7 cellular contexts compared by ENCODE assay signal in genomic region chr1:178725603-178726517, GRCh38. TPM values are rescaled to one million over a fixed set of nuclear protein-coding genes. Genes with fewer than 3 reads are reported as not detected.
DNase-seq lines count a peak whose midpoint lies in the region; ATAC-seq and TF ChIP-seq lines count a peak whose summit lies in the region.

No MANE protein-coding gene starts in this region.

- H3K4me1 ChIP-seq in spleen = peaks cover 0 to 53% (median 18%) of the 10 kb centered on the region in 6 donors

- H3K9me3 Mint-ChIP-seq in immature natural killer cell = peaks cover 0 to 3% (median 0%) of the 10 kb centered on the region in 6 donors

- H3K4me3 ChIP-seq in WI38 (ENCODE audit: low read depth, low read length) (peak overlapping the region; percentile 81), spleen (peak overlapping the region; percentile 65 to 95 (median 90))

- H3K27me3 ChIP-seq in spleen (replicated peaks in 1 of 7) = peaks cover 0 to 13% (median 0%) of the 10 kb centered on the region in 7 donors

- intact Hi-C loops in spleen (cut with DNase I; ENCODE audit: low total_unique reads) = no loop called here

- H3K27ac ChIP-seq in spleen = peak overlapping the region; percentile 85 to 98 (median 94)

- no peak for TF ChIP-seq CTCF in WI38 (IDR thresholded peaks at IDR 0.05; ENCODE audit: low read depth, low read length)
- peak in 2 of 11 experiments; percentile 7 to 29 for TF ChIP-seq CTCF in spleen (IDR thresholded peaks at IDR 0.05 in 8 of 11, conservative IDR thresholded peaks at IDR 0.05 in 3 of 11)

- ATAC-seq in GM18517 (IDR thresholded peaks at IDR 0.05; ENCODE audit: unreplicated experiment) (peak; percentile 75), HG02970 (IDR thresholded peaks at IDR 0.05; ENCODE audit: low FRiP score, unreplicated experiment) (peak; percentile 66)

- peaks cover 0 to 3% (median 0%) of the 10 kb centered on the region in 6 donors for H3K36me3 ChIP-seq in spleen

- H3K27me3 Mint-ChIP-seq in immature natural killer cell (ENCODE audit: low read depth in 3 of 3) = peaks cover 4 to 9% (median 5%) of the 10 kb centered on the region in 3 donors

- H3K4me1 Mint-ChIP-seq in immature natural killer cell = peaks cover 11 to 26% of the 10 kb centered on the region in 2 donors

- H3K9me3 ChIP-seq in spleen = no peaks in the 10 kb centered on the region

- WGBS in spleen, 5 donors = 1 to 2% (median 1%) methylated on average over 56 to 76 of the region's 76 CpGs

- peak in 2 of 3 donors; percentile 46 to 84 for TF ChIP-seq POLR2A in spleen (IDR thresholded peaks at IDR 0.05)

- peak; percentile 31 to 76 for DNase-seq in NCI-H2081 (lab: John Stamatoyannopoulos, UW)
- peak; percentile 91 for DNase-seq in cerebellar cortex (ENCODE audit: low spot score)
- DNase-seq in immature natural killer cell = peak; percentile 46 to 57 (median 53)
- DNase-seq in spleen = peak; percentile 91

- peak overlapping the region in 5 of 6 donors; percentile 33 to 89 (median 52) for H3K27ac Mint-ChIP-seq in immature natural killer cell

- peak overlapping the region; percentile 78 to 91 (median 82) for H3K4me3 Mint-ChIP-seq in immature natural killer cell

- no peaks in the 10 kb centered on the region for H3K36me3 Mint-ChIP-seq in immature natural killer cell

RNA-seq across cellular contexts. Expression of gene RALGPS2, which starts 0.8 kb away (rescaled TPM):
- polyA plus RNA-seq in immature natural killer cell = 1 to 10 TPM in 2 of 3 donors, not detected in 1; 4.7 to 7.2 TPM
- total RNA-seq in spleen = 100 to 1,000 TPM in 2 of 7 donors, 10 to 100 TPM in 5; 54.7 to 118 (median 89.3) TPM
- 10 to 100 TPM; 25.6 to 28.5 (median 27.0) TPM for polyA plus RNA-seq in spleen

Comparison
In these comparisons a context has a peak if more than half of its experiments do, and no peak if none do; other contexts are left out.
1. Peak in every context shown above with its lines: DNase-seq, ATAC-seq, H3K4me3 ChIP-seq and H3K27ac ChIP-seq.